ENCODE assay signal across 8 cellular contexts in genomic region chr10:74825033-74825370, GRCh38. TPM values are rescaled to one million over a fixed set of nuclear protein-coding genes. Genes with fewer than 3 reads are reported as not detected.
DNase-seq lines count a peak whose midpoint lies in the region; ATAC-seq and TF ChIP-seq lines count a peak whose summit lies in the region.

No MANE protein-coding gene starts in this region.

- H3K36me3 ChIP-seq in smooth muscle cell (ENCODE audit: low read depth) = no peaks in the 10 kb centered on the region

- peak; percentile 51 for TF ChIP-seq POLR2A in GM18526 (IDR thresholded peaks at IDR 0.05; ENCODE audit: extremely low read depth, insufficient read length)

- no peak overlapping the region for H3K27ac ChIP-seq in smooth muscle cell (ENCODE audit: low read depth)

- peaks cover 4% of the 10 kb centered on the region for H3K4me1 ChIP-seq in smooth muscle cell (ENCODE audit: low read depth)

- no peak overlapping the region for H3K9ac ChIP-seq in smooth muscle cell (ENCODE audit: low read depth)

- ATAC-seq in HG02970 (IDR thresholded peaks at IDR 0.05; ENCODE audit: low FRiP score, unreplicated experiment) (no peak), GM21360 (IDR thresholded peaks at IDR 0.05; ENCODE audit: unreplicated experiment) (no peak)

- peak; percentile 40 for DNase-seq in OCI-M1 (lab: John Stamatoyannopoulos, UW)
- no peak for DNase-seq in astrocyte of the cerebellum (ENCODE audit: low read depth)
- peak; percentile 20 for DNase-seq in iPS-NIHi7 (ENCODE audit: extremely low spot score)
- peak; percentile 55 for DNase-seq in smooth muscle cell (lab: John Stamatoyannopoulos, UW; ENCODE audit: unreplicated experiment)
- DNase-seq in AG08396 (ENCODE audit: low spot score) = no peak

- H3K9me3 ChIP-seq in smooth muscle cell (replicated peaks; ENCODE audit: low read depth) = no peaks in the 10 kb centered on the region

- H3F3A ChIP-seq in smooth muscle cell (ENCODE audit: low read depth) = no peaks in the 10 kb centered on the region

- no peaks in the 10 kb centered on the region for H3K27me3 ChIP-seq in smooth muscle cell (ENCODE audit: low read depth)

- H3K4me2 ChIP-seq in smooth muscle cell = peak overlapping the region; percentile 97

- WGBS in smooth muscle cell (ENCODE audit: low lambda C conversion rate) = 1% methylated on average over 22 of the region's 35 CpGs

- in situ Hi-C loops in astrocyte of the cerebellum (cut with HindIII; ENCODE audit: low sequenced_read_pairs) = no loop called here

- peak overlapping the region; percentile 80 for H3K4me3 ChIP-seq in astrocyte of the cerebellum (ENCODE audit: low read depth, low read length)
- H3K4me3 ChIP-seq in smooth muscle cell = peak overlapping the region; percentile 83

- H2AFZ ChIP-seq in smooth muscle cell (ENCODE audit: low read depth) = peak overlapping the region; percentile 95

- H3K79me2 ChIP-seq in smooth muscle cell (ENCODE audit: low read depth) = peaks cover 18% of the 10 kb centered on the region

- TF ChIP-seq CTCF in astrocyte of the cerebellum (IDR thresholded peaks at IDR 0.05; ENCODE audit: low read depth, low read length, missing control alignments) = no peak
- no peak for TF ChIP-seq CTCF in smooth muscle cell (IDR thresholded peaks at IDR 0.05; ENCODE audit: borderline replicate concordance, insufficient read depth, poor library complexity, severe bottlenecking)

- peaks cover 29% of the 10 kb centered on the region for H4K20me1 ChIP-seq in smooth muscle cell (ENCODE audit: low read depth)

RNA-seq across cellular contexts. Expression of gene KAT6B, which starts 1.4 kb away (rescaled TPM):
- 12.2 and 19.8 TPM in 2 replicates for total RNA-seq in smooth muscle cell
- polyA plus RNA-seq in smooth muscle cell = 9.0 and 13.5 TPM in 2 replicates

Comparison
In these comparisons a context has a peak if more than half of its experiments do, and no peak if none do; other contexts are left out.
1. DNase-seq: peak in OCI-M1 (single experiment), iPS-NIHi7 (single experiment) and smooth muscle cell (single experiment); none in astrocyte of the cerebellum (single experiment) and AG08396 (single experiment).